ENCODE assay signal across 26 cellular contexts in the genomic region with DNA sequence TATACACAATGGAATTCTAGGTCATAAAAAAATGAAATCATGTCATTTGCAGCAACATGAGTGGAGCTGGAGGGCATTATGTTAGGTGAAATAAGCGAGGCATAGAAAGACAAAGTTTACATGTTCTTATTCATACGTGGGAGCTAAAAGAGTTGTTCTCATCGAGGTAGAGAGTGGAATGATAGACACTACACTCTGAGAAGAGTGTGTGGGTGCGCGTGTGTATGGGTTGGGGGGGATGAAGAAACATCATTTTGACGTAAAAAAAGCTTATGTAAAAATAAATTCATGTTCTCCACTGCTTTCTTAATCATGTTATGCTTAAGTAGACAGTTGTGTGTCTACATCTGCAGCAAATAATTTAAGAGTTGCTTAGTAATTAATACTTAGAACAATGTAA.
"Had no signal": no experiment of that assay in that cellular context is flagged by ENCODE, and none has a peak within 500 bp of the region (broad histone marks: within the 10 kb centered on the region; RNA-seq: fewer than 3 reads in every experiment).

No MANE protein-coding gene starts in this region.

- DNase-seq: activated effector memory CD4-positive, alpha-beta T cell treated with anti-CD3 and anti-CD28 coated beads, Interleukin-2, amount 50 U/mL, for 16 hours; activated effector memory CD4-positive, alpha-beta T cell treated with Interleukin-2 at 50 U/mL for 16 hours; activated gamma-delta T cell; activated gamma-delta T cell treated with Interleukin-2 at 50 U/mL for 16 hours; activated naive CD4-positive, alpha-beta T cell; activated naive CD4-positive, alpha-beta T cell treated with anti-CD3 and anti-CD28 coated beads for 36 hours; activated naive CD4-positive, alpha-beta T cell treated with anti-CD3 and anti-CD28 coated beads, Interleukin-2, amount 10 ng/mL, durations not matched to agents 7 days and 5 days; activated naive CD4-positive, alpha-beta T cell treated with anti-CD3 and anti-CD28 coated beads, Interleukin-2, amount 50 U/mL, for 16 hours; activated naive CD4-positive, alpha-beta T cell treated with Interleukin-2 at 50 U/mL for 16 hours; activated naive CD8-positive, alpha-beta T cell treated with anti-CD3 and anti-CD28 coated beads for 36 hours; activated naive CD8-positive, alpha-beta T cell treated with anti-CD3 and anti-CD28 coated beads, Interleukin-2, amount 10 ng/mL, durations not matched to agents 7 days and 5 days; activated naive CD8-positive, alpha-beta T cell treated with anti-CD3 and anti-CD28 coated beads, Interleukin-2, amount 50 U/mL, for 24 hours; activated T-cell treated with anti-CD3 and anti-CD28 coated beads, Interleukin-2, amount 50 U/mL, for 1 hour; activated T-cell treated with anti-CD3 and anti-CD28 coated beads, Interleukin-2, amount 50 U/mL, for 24 hours; activated T-cell treated with anti-CD3 and anti-CD28 coated beads, Interleukin-2, amount 50 U/mL, for 4 hours; activated T-cell treated with anti-CD3 and anti-CD28 coated beads, Interleukin-2, amount 50 U/mL, for 48 hours; activated T-cell treated with anti-CD3 and anti-CD28 coated beads, Interleukin-2, amount 50 U/mL, for 72 hours; adrenal gland; amniotic stem cell; amygdala; anterior cingulate cortex; aorta; body of pancreas; brain microvascular endothelial cell; central memory CD4-positive, alpha-beta T cell; cerebellar nuclear complex had no signal
